In the genomic region with DNA sequence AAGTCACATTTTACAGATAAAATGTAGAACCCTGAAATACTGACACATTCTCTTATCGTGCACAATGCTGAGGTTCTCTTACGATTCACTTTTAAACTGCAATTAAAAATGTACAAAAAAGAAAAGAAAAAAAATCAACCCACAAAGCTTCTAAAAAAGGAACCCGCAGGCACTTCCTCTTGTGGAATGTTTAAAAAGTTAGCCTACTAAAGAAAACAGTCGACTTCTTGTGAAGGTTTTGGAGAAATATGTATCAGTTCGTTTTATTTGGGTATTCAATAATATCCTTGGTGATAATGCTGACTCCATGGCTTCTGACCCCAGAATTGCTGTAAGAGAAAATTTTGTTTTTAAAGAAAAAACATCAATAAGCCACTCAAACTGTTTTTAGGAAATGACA, we compare ENCODE assay signal across 19 cellular contexts. TPM values are rescaled to one million over a fixed set of nuclear protein-coding genes. Genes with fewer than 3 reads are reported as not detected.
DNase-seq lines count a peak whose midpoint lies in the region; ATAC-seq lines count a peak whose summit lies in the region.
"Had no signal": no experiment of that assay in that cellular context is flagged by ENCODE, and none has a peak within 500 bp of the region (broad histone marks: within the 10 kb centered on the region; RNA-seq: fewer than 3 reads in every experiment).

No MANE protein-coding gene starts in this region.

- peaks cover 5% of the 10 kb centered on the region for H3K4me1 ChIP-seq in Karpas-422 (ENCODE audit: low read length)
- H3K4me1 ChIP-seq in subcutaneous abdominal adipose tissue (ENCODE audit: control insufficient read depth in 5 of 5, insufficient read depth in 5 of 5, low read length in 5 of 5) = peaks cover 3 to 34% (median 23%) of the 10 kb centered on the region in 5 donors

- H3K4me1 Mint-ChIP-seq in activated naive CD4-positive, alpha-beta T cell treated with anti-CD3 and anti-CD28 coated beads, Interleukin-2, amount 50 U/mL, for 24 hours = peaks cover 96% of the 10 kb centered on the region
- peaks cover 92% of the 10 kb centered on the region for H3K4me1 Mint-ChIP-seq in activated naive CD8-positive, alpha-beta T cell treated with anti-CD3 and anti-CD28 coated beads, Interleukin-2, amount 50 U/mL, for 24 hours

- no peak overlapping the region for H2AFZ ChIP-seq in Karpas-422 (ENCODE audit: low read length)

- no peak overlapping the region for H3K9ac ChIP-seq in Karpas-422 (ENCODE audit: low read length)
- no peak overlapping the region for H3K9ac ChIP-seq in subcutaneous abdominal adipose tissue (ENCODE audit: low read length in 5 of 5)

- no peak overlapping the region for H3K4me2 ChIP-seq in Karpas-422 (ENCODE audit: low read depth, low read length, poor library complexity, severe bottlenecking)

- H3K27me3 ChIP-seq in Karpas-422 (ENCODE audit: low read length) = no peaks in the 10 kb centered on the region
- no peaks in the 10 kb centered on the region for H3K27me3 ChIP-seq in subcutaneous abdominal adipose tissue (ENCODE audit: control insufficient read depth in 5 of 5, insufficient read depth in 4 of 5, low read length in 5 of 5)
- H3K27me3 ChIP-seq: adrenal gland, right lobe of liver, suprapubic skin had no signal

- H3K27ac ChIP-seq in Karpas-422 (ENCODE audit: low read length) (no peak overlapping the region), subcutaneous abdominal adipose tissue (ENCODE audit: low read depth, low read length) (peak overlapping the region; percentile 25)
- H3K27ac ChIP-seq: right lobe of liver, suprapubic skin had no signal

- H3K27me3 Mint-ChIP-seq in activated naive CD4-positive, alpha-beta T cell treated with anti-CD3 and anti-CD28 coated beads, Interleukin-2, amount 50 U/mL, for 24 hours = no peaks in the 10 kb centered on the region
- no peaks in the 10 kb centered on the region for H3K27me3 Mint-ChIP-seq in activated naive CD8-positive, alpha-beta T cell treated with anti-CD3 and anti-CD28 coated beads, Interleukin-2, amount 50 U/mL, for 24 hours

- H3K27ac Mint-ChIP-seq in activated naive CD4-positive, alpha-beta T cell treated with anti-CD3 and anti-CD28 coated beads, Interleukin-2, amount 50 U/mL, for 24 hours = peak overlapping the region; percentile 74
- peak overlapping the region; percentile 73 for H3K27ac Mint-ChIP-seq in activated naive CD8-positive, alpha-beta T cell treated with anti-CD3 and anti-CD28 coated beads, Interleukin-2, amount 50 U/mL, for 24 hours
- H3K27ac Mint-ChIP-seq: endodermal cell had no signal

- H3K4me3 Mint-ChIP-seq in activated naive CD4-positive, alpha-beta T cell treated with anti-CD3 and anti-CD28 coated beads, Interleukin-2, amount 50 U/mL, for 24 hours = peak overlapping the region; percentile 76
- peak overlapping the region; percentile 1 for H3K4me3 Mint-ChIP-seq in activated naive CD8-positive, alpha-beta T cell treated with anti-CD3 and anti-CD28 coated beads, Interleukin-2, amount 50 U/mL, for 24 hours
- H3K4me3 Mint-ChIP-seq: endodermal cell had no signal

- no peaks in the 10 kb centered on the region for H3K9me3 Mint-ChIP-seq in activated naive CD4-positive, alpha-beta T cell treated with anti-CD3 and anti-CD28 coated beads, Interleukin-2, amount 50 U/mL, for 24 hours
- no peaks in the 10 kb centered on the region for H3K9me3 Mint-ChIP-seq in activated naive CD8-positive, alpha-beta T cell treated with anti-CD3 and anti-CD28 coated beads, Interleukin-2, amount 50 U/mL, for 24 hours
- H3K9me3 Mint-ChIP-seq: endodermal cell had no signal

- H4K20me1 ChIP-seq in Karpas-422 (ENCODE audit: insufficient read depth, low read depth, low read length) = peaks cover 23% of the 10 kb centered on the region

- peaks cover 97% of the 10 kb centered on the region for H3K36me3 ChIP-seq in Karpas-422 (ENCODE audit: insufficient read depth, low read length)
- H3K36me3 ChIP-seq in subcutaneous abdominal adipose tissue (ENCODE audit: control insufficient read depth in 5 of 5, insufficient read depth in 5 of 5, low read length in 5 of 5) = peaks cover 68 to 88% (median 75%) of the 10 kb centered on the region in 5 donors

- no peaks in the 10 kb centered on the region for H3K9me3 ChIP-seq in Karpas-422 (ENCODE audit: low read length)
- no peaks in the 10 kb centered on the region for H3K9me3 ChIP-seq in subcutaneous abdominal adipose tissue (ENCODE audit: control insufficient read depth in 5 of 5, low read length in 5 of 5)
- H3K9me3 ChIP-seq: adrenal gland, right lobe of liver, suprapubic skin had no signal

- H3K79me2 ChIP-seq in Karpas-422 (ENCODE audit: low read length) = peaks cover 76% of the 10 kb centered on the region

- H3K9me2 ChIP-seq in Karpas-422 (replicated peaks; ENCODE audit: insufficient read depth, low read length) = no peaks in the 10 kb centered on the region

- H3K4me3 ChIP-seq in Karpas-422 (ENCODE audit: low read length) = no peak overlapping the region
- no peak overlapping the region for H3K4me3 ChIP-seq in subcutaneous abdominal adipose tissue (ENCODE audit: low read depth in 1 of 5, low read length in 5 of 5)
- H3K4me3 ChIP-seq: adrenal gland, right lobe of liver, suprapubic skin had no signal

- no peak for DNase-seq in activated naive CD4-positive, alpha-beta T cell treated with Interleukin-2 at 50 U/mL for 16 hours
- peak; percentile 39 for DNase-seq in Karpas-422
- DNase-seq in activated naive CD8-positive, alpha-beta T cell treated with anti-CD3 and anti-CD28 coated beads, Interleukin-2, amount 50 U/mL, for 24 hours = no peak
- DNase-seq: adrenal gland; endodermal cell; HCEC 1CT; mesendoderm; NCI-H1048; NCI-H2081 treated with DMSO at 0.1 percent for 48 hours; NCI-H524; right lobe of liver; stimulated activated CD4-positive, alpha-beta T cell treated with anti-CD3 and anti-CD28 coated beads, Interleukin-1b, Interleukin-23, amount 100 ng/mL, for 48 hours had no signal

- H3K36me3 Mint-ChIP-seq in activated naive CD4-positive, alpha-beta T cell treated with anti-CD3 and anti-CD28 coated beads, Interleukin-2, amount 50 U/mL, for 24 hours = peaks cover 57% of the 10 kb centered on the region
- H3K36me3 Mint-ChIP-seq in activated naive CD8-positive, alpha-beta T cell treated with anti-CD3 and anti-CD28 coated beads, Interleukin-2, amount 50 U/mL, for 24 hours (ENCODE audit: low read depth) = peaks cover 96% of the 10 kb centered on the region

- no peak for ATAC-seq in activated naive CD8-positive, alpha-beta T cell treated with anti-CD3 and anti-CD28 coated beads, Interleukin-2, amount 50 U/mL, for 24 hours
- no peak for ATAC-seq in GM21367 (IDR thresholded peaks at IDR 0.05; ENCODE audit: unreplicated experiment)
- ATAC-seq in GM18511 (IDR thresholded peaks at IDR 0.05; ENCODE audit: unreplicated experiment) = no peak
- no peak for ATAC-seq in GM21360 (IDR thresholded peaks at IDR 0.05; ENCODE audit: unreplicated experiment)
- ATAC-seq: HepG2, right lobe of liver had no signal

RNA-seq across cellular contexts. Expression of a gene that starts 10.2 kb away (rescaled TPM):
- 224 and 343 TPM in 2 replicates for total RNA-seq in Karpas-422 (2014; rRNA removed; shearing (Covaris generic); ENCODE audit: low replicate concordance)

RNA-seq across cellular contexts. Expression of a gene that starts 18.7 kb away (rescaled TPM):
- 24.1 and 52.4 TPM in 2 replicates for total RNA-seq in Karpas-422 (2014; rRNA removed; shearing (Covaris generic); ENCODE audit: low replicate concordance)
